In genomic region chr11:67023957-67024353, GRCh38 we compare ENCODE assay signal across 1 cellular context.
TF ChIP-seq lines count a peak whose summit lies in the region.

No MANE protein-coding gene starts in this region.

TF ChIP-seq in A549, 52 proteins besides CTCF, POLR2A, EP300 and RAD21 (continued from another document):
- TF ChIP-seq, protein P1, sequence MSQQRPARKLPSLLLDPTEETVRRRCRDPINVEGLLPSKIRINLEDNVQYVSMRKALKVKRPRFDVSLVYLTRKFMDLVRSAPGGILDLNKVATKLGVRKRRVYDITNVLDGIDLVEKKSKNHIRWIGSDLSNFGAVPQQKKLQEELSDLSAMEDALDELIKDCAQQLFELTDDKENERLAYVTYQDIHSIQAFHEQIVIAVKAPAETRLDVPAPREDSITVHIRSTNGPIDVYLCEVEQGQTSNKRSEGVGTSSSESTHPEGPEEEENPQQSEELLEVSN (IDR thresholded peaks at IDR 0.05; ENCODE audit: borderline replicate concordance, low read depth) = no peak
- TF ChIP-seq ZSCAN20 (CRISPR knock-in tag; IDR thresholded peaks at IDR 0.05) = no peak
- TF ChIP-seq HDAC2 (IDR thresholded peaks at IDR 0.05) = no peak
- TF ChIP-seq MYC (IDR thresholded peaks at IDR 0.05; ENCODE audit: borderline replicate concordance, low read length) = no peak
- no peak for TF ChIP-seq HOXA7 (CRISPR knock-in tag; IDR thresholded peaks at IDR 0.05)
- no peak for TF ChIP-seq ESRRA (IDR thresholded peaks at IDR 0.05; ENCODE audit: borderline replicate concordance, low read length)
